In the genomic region with DNA sequence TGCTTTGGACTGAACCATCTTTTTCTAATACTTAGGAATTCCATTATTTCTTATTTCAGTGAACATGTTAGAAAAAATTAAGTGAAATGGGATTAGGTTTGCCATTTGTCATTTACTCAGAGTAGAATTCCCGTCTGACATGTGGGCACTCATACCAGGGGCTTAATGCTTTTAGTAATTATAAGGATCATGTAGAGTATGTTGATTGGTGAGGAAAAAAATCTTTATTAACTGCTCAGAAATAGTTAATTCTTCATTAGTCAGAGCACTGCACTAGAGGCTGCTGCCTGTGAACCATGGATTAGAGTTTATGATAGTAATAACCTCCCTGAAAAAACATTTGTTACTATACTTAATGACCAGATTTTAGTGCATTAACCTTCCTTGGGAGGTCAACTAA, we compare ENCODE assay signal across 16 cellular contexts.
DNase-seq lines count a peak whose midpoint lies in the region; ATAC-seq, FAIRE-seq and TF ChIP-seq lines count a peak whose summit lies in the region.
"Had no signal": no experiment of that assay in that cellular context is flagged by ENCODE, and none has a peak within 500 bp of the region (broad histone marks: within the 10 kb centered on the region; RNA-seq: fewer than 3 reads in every experiment).

No MANE protein-coding gene starts in this region.

- ATAC-seq in GM18520 (IDR thresholded peaks at IDR 0.05; ENCODE audit: unreplicated experiment) (no peak), GM19324 (IDR thresholded peaks at IDR 0.05; ENCODE audit: low FRiP score, unreplicated experiment) (no peak)
- ATAC-seq: activated CD4-positive, CD25-positive, alpha-beta regulatory T cell treated with anti-CD3 and anti-CD28 coated beads, Interleukin-2, amount 50 U/mL, for 24 hours; HCT116 had no signal

- DNase-seq in WERI-Rb-1, result no peak
- DNase-seq in stomach, result no peak
- no peak for DNase-seq in brain microvascular endothelial cell
- no peak for DNase-seq in HuH-7.5 (ENCODE audit: low spot score)
- DNase-seq: activated effector memory CD4-positive, alpha-beta T cell treated with anti-CD3 and anti-CD28 coated beads, Interleukin-2, amount 50 U/mL, for 16 hours; Caco-2; EL; NCI-H1436; right lobe of liver; stimulated activated CD4-positive, alpha-beta T cell treated with anti-CD3 and anti-CD28 coated beads, Interleukin-2, amount 100 ng/mL, for 24 hours had no signal

- peaks cover 10% of the 10 kb centered on the region; the same call in 1 of the 2 replicates for H3F3A ChIP-seq in Loucy (ENCODE audit: low read depth)

- H3K9me3 ChIP-seq in Loucy (ENCODE audit: insufficient read depth, low read depth, low read length), result no peaks in the 10 kb centered on the region
- H3K9me3 ChIP-seq in WERI-Rb-1 (ENCODE audit: severe bottlenecking), result no peaks in the 10 kb centered on the region
- no peaks in the 10 kb centered on the region for H3K9me3 ChIP-seq in stomach
- H3K9me3 ChIP-seq: Caco-2, right lobe of liver had no signal

- 69 to 86% (median 83%) methylated on average over 1 of the region's 1 CpG for WGBS in stomach, 5 donors

- H3K9me2 ChIP-seq in Loucy (replicated peaks; ENCODE audit: low read depth, low read length), result no peaks in the 10 kb centered on the region

- no peaks in the 10 kb centered on the region for H3K79me2 ChIP-seq in Loucy (ENCODE audit: insufficient read depth, low read length)

- H3K9ac ChIP-seq in Loucy (ENCODE audit: low read depth, low read length, poor library complexity, severe bottlenecking), result peak overlapping the region; percentile 23

- H3K4me1 ChIP-seq in Loucy (ENCODE audit: insufficient read depth, low read length, poor library complexity, severe bottlenecking), result peaks cover 43% of the 10 kb centered on the region
- peaks cover 24 to 66% (median 45%) of the 10 kb centered on the region in 4 donors for H3K4me1 ChIP-seq in stomach

- TF ChIP-seq EP300 in stomach (IDR thresholded peaks at IDR 0.05), result no peak

- H3K36me3 ChIP-seq in Loucy (ENCODE audit: insufficient read depth, low read length), result no peaks in the 10 kb centered on the region
- no peaks in the 10 kb centered on the region for H3K36me3 ChIP-seq in WERI-Rb-1
- H3K36me3 ChIP-seq in stomach, result no peaks in the 10 kb centered on the region
- no peaks in the 10 kb centered on the region for H3K36me3 ChIP-seq in brain microvascular endothelial cell (replicated peaks)
- H3K36me3 ChIP-seq: right lobe of liver had no signal

- H4K20me1 ChIP-seq in Loucy (ENCODE audit: insufficient read depth, low read length, poor library complexity, severe bottlenecking), result no peaks in the 10 kb centered on the region

- H3K4me3 ChIP-seq in Loucy (ENCODE audit: low read length, poor library complexity, severe bottlenecking) (no peak overlapping the region), WERI-Rb-1 (ENCODE audit: low read depth, low read length) (no peak overlapping the region), stomach (no peak overlapping the region), brain microvascular endothelial cell (ENCODE audit: low read depth, low read length) (no peak overlapping the region)
- H3K4me3 ChIP-seq: right lobe of liver had no signal

- no peak for TF ChIP-seq POLR2A in stomach (IDR thresholded peaks at IDR 0.05)

- intact Hi-C loops in stomach (cut with DNase I; ENCODE audit: low total_unique reads), result no loop called here

- no peak overlapping the region for H2AFZ ChIP-seq in Loucy (ENCODE audit: low read length)

- peak overlapping the region; percentile 59 for H3K27ac ChIP-seq in WERI-Rb-1
- peak overlapping the region in 4 of 5 donors; percentile 59 to 84 (median 76) for H3K27ac ChIP-seq in stomach
- H3K27ac ChIP-seq in brain microvascular endothelial cell, result no peak overlapping the region

- no peak overlapping the region for H3K4me2 ChIP-seq in Loucy (ENCODE audit: low read depth, low read length, poor library complexity, severe bottlenecking)

- no peaks in the 10 kb centered on the region for H3K27me3 ChIP-seq in Loucy (ENCODE audit: insufficient read depth, low read length, poor library complexity, severe bottlenecking)
- no peaks in the 10 kb centered on the region for H3K27me3 ChIP-seq in WERI-Rb-1 (ENCODE audit: insufficient read depth, low read depth, severe bottlenecking)
- H3K27me3 ChIP-seq in stomach, result no peaks in the 10 kb centered on the region
- H3K27me3 ChIP-seq in brain microvascular endothelial cell (replicated peaks), result no peaks in the 10 kb centered on the region
- H3K27me3 ChIP-seq: right lobe of liver had no signal

- peak; percentile 49 for FAIRE-seq in islet of Langerhans (lab: Jason Lieb, UNC)

- no peak for TF ChIP-seq CTCF in Loucy (conservative IDR thresholded peaks at IDR 0.05; ENCODE audit: low read length)
- no peak for TF ChIP-seq CTCF in WERI-Rb-1 (IDR thresholded peaks at IDR 0.05; ENCODE audit: low read depth, low read length)
- no peak for TF ChIP-seq CTCF in stomach (IDR thresholded peaks at IDR 0.05)
- no peak for TF ChIP-seq CTCF in brain microvascular endothelial cell (IDR thresholded peaks at IDR 0.05; ENCODE audit: low read depth, low read length, missing control alignments)

- in situ Hi-C loops in brain microvascular endothelial cell (cut with HindIII; ENCODE audit: low pct_ligation_motif_present, low sequenced_read_pairs), result no loop called here
